Comparison of ENCODE assay signal across 15 cellular contexts in the genomic region with DNA sequence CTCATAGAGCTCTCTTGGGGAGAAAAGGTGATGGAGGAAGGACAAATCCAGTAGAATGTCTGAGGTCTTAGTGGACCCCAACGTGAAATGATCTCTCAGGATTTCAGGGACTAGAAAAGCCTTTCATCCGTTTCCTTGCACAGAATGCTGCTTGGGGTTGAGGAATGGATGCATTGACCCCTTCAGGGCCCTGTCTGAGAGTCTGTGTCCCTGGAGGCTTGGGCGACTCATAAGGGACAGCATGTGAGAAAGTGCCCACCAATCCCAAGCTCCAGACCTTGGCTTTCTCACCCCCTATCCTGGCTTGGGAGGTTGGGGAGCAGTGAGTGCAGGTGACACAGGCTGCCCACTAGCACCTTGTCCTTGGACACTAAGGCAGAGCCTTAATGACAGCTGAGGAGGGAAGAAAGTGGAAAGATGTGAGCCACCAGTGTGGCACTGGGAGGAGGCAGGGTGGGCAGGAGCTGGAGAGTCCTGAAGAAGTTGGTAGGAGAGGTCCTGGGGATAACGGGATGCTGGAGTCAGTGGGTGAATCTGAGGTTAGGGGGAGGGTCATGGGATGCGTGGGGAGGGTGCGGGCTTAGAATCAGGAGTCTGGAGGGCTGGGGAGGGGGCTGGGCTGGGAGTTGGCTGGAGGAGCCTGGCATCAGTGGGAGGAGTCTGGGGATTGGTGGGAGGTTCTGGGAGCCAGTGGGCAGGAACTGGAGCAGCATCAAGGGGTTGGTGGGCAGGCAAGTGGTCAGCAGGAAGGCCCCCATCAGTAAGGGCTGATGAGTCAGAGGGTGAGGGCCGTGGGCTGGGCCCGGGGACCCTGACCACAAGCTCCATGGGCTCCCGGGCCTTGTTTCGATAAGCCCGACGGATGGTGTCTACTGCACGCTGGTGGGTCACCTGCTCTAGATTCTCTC. TPM values are rescaled to one million over a fixed set of nuclear protein-coding genes. Genes with fewer than 3 reads are reported as not detected.
DNase-seq lines count a peak whose midpoint lies in the region; ATAC-seq and TF ChIP-seq lines count a peak whose summit lies in the region.
"Had no signal": no experiment of that assay in that cellular context is flagged by ENCODE, and none has a peak within 500 bp of the region (broad histone marks: within the 10 kb centered on the region; RNA-seq: fewer than 3 reads in every experiment).

No MANE protein-coding gene starts in this region.

- no peak overlapping the region for H3K9ac ChIP-seq in SK-N-SH

- H4K20me1 ChIP-seq in SK-N-SH (ENCODE audit: insufficient read depth) = peaks cover 19% of the 10 kb centered on the region; the same call in 1 of the 2 replicates

- H3K9me3 Mint-ChIP-seq in chondrocyte (ENCODE audit: low read depth) = no peaks in the 10 kb centered on the region
- H3K9me3 Mint-ChIP-seq: activated naive CD8-positive, alpha-beta T cell treated with anti-CD3 and anti-CD28 coated beads, Interleukin-2, amount 10 ng/mL, durations not matched to agents 7 days and 5 days; dendritic cell treated with granulocyte-macrophage colony-stimulating factor and Interleukin-4, amounts not matched to agents 40 ng/mL and 50 ng/mL, for 4 days; stimulated activated naive B cell treated with anti-CD40 and anti-IgM and Interleukin-4, amounts not matched to agents 10 μg/mL and 1 μg/mL and 100 μg/mL, for 72 hours had no signal

- no peak overlapping the region for H2AFZ ChIP-seq in SK-N-SH (ENCODE audit: low read depth)

- H3K4me2 ChIP-seq in SK-N-SH = no peak overlapping the region

- in situ Hi-C loops in transverse colon (cut with MboI; ENCODE audit: low pct_ligation_motif_present in 1 of 4, low pct_unique_long_range_greater_than_20kb in 1 of 4, low sequenced_read_pairs in 3 of 4) = no loop called here

- H3K4me3 ChIP-seq in SK-N-SH (ENCODE audit: low read depth in 2 of 2, low read length in 1 of 2) (no peak overlapping the region), transverse colon (no peak overlapping the region)

- peaks cover 17% of the 10 kb centered on the region for H3K4me1 Mint-ChIP-seq in chondrocyte (ENCODE audit: low read depth)

- peak overlapping the region; percentile 22 for H3K27ac Mint-ChIP-seq in chondrocyte (ENCODE audit: unreplicated experiment)
- H3K27ac Mint-ChIP-seq: activated naive CD8-positive, alpha-beta T cell treated with anti-CD3 and anti-CD28 coated beads, Interleukin-2, amount 10 ng/mL, durations not matched to agents 7 days and 5 days; dendritic cell treated with granulocyte-macrophage colony-stimulating factor and Interleukin-4, amounts not matched to agents 40 ng/mL and 50 ng/mL, for 4 days; stimulated activated naive B cell treated with anti-CD40 and anti-IgM and Interleukin-4, amounts not matched to agents 10 μg/mL and 1 μg/mL and 100 μg/mL, for 72 hours had no signal

- peak; percentile 45 for DNase-seq in SK-N-SH
- DNase-seq in chondrocyte (ENCODE audit: low spot score) = peak; percentile 82
- DNase-seq in myocyte (ENCODE audit: low read depth) = peak; percentile 57
- DNase-seq in transverse colon = no peak
- no peak for DNase-seq in H4 (ENCODE audit: low spot score)
- DNase-seq in HuH-7 (ENCODE audit: low spot score) = no peak
- DNase-seq: activated CD4-positive, CD25-positive, alpha-beta regulatory T cell; activated CD8-positive, alpha-beta memory T cell treated with anti-CD3 and anti-CD28 coated beads, Interleukin-2, amount 50 U/mL, for 48 hours; activated naive CD8-positive, alpha-beta T cell treated with anti-CD3 and anti-CD28 coated beads, Interleukin-2, amount 10 ng/mL, durations not matched to agents 7 days and 5 days; stimulated activated CD4-positive, alpha-beta T cell treated with anti-CD3 and anti-CD28 coated beads, Interleukin-4, amount 100 ng/mL, for 4 hours; stimulated activated naive B cell treated with anti-CD40 and anti-IgM and Interleukin-4, amounts not matched to agents 10 μg/mL and 1 μg/mL and 100 μg/mL, for 72 hours had no signal

- TF ChIP-seq EP300 in SK-N-SH (IDR thresholded peaks at IDR 0.05; ENCODE audit: borderline replicate concordance in 1 of 2, low read depth in 1 of 2, low read length in 1 of 2) (no peak), transverse colon (IDR thresholded peaks at IDR 0.05; ENCODE audit: low read depth) (no peak)

- H3K27me3 ChIP-seq in SK-N-SH (ENCODE audit: insufficient read depth) = no peaks in the 10 kb centered on the region
- H3K27me3 ChIP-seq in transverse colon = no peaks in the 10 kb centered on the region

- H3K36me3 ChIP-seq in SK-N-SH (replicated peaks in 1 of 2; ENCODE audit: control insufficient read depth in 1 of 2, insufficient read depth in 2 of 2, low read length in 1 of 2) (peaks cover 28 to 39% of the 10 kb centered on the region in 2 experiments), transverse colon (peaks cover 0 to 15% (median 5%) of the 10 kb centered on the region in 4 donors)

- no peak overlapping the region for H3K4me3 Mint-ChIP-seq in chondrocyte (ENCODE audit: unreplicated experiment)
- H3K4me3 Mint-ChIP-seq: activated naive CD8-positive, alpha-beta T cell treated with anti-CD3 and anti-CD28 coated beads, Interleukin-2, amount 10 ng/mL, durations not matched to agents 7 days and 5 days; dendritic cell treated with granulocyte-macrophage colony-stimulating factor and Interleukin-4, amounts not matched to agents 40 ng/mL and 50 ng/mL, for 4 days; stimulated activated naive B cell treated with anti-CD40 and anti-IgM and Interleukin-4, amounts not matched to agents 10 μg/mL and 1 μg/mL and 100 μg/mL, for 72 hours had no signal

- CTCF ChIA-PET in SK-N-SH (lab: Yijun Ruan, JAX) = interaction anchor here (0.6 to 24.5 kb wide), 7 partner anchors 9 to 134 kb away, joined by 3 to 443 read pairs (median 4); partner anchors contain the start of gene LZTS2

- WGBS in SK-N-SH (ENCODE audit: low lambda C conversion rate) = 70% methylated on average over 6 of the region's 13 CpGs
- WGBS in transverse colon (ENCODE audit: low coverage in 1 of 2), 2 donors = 58 to 60% methylated on average over 7 to 13 of the region's 13 CpGs

- peaks cover 24% of the 10 kb centered on the region for H3F3A ChIP-seq in SK-N-SH (replicated peaks; ENCODE audit: insufficient read depth)

- no peaks in the 10 kb centered on the region for H3K27me3 Mint-ChIP-seq in chondrocyte (ENCODE audit: low read depth)
- H3K27me3 Mint-ChIP-seq: activated naive CD8-positive, alpha-beta T cell treated with anti-CD3 and anti-CD28 coated beads, Interleukin-2, amount 10 ng/mL, durations not matched to agents 7 days and 5 days had no signal

- peaks cover 15% of the 10 kb centered on the region for H3K79me2 ChIP-seq in SK-N-SH (ENCODE audit: insufficient read depth)

- H3K4me1 ChIP-seq in SK-N-SH (ENCODE audit: control insufficient read depth in 1 of 2, insufficient read depth in 2 of 2, low read depth in 1 of 2, low read length in 1 of 2) = peaks cover 5 to 30% of the 10 kb centered on the region in 2 experiments; a peak in 1 of 4 replicates
- H3K4me1 ChIP-seq in transverse colon = peaks cover 3 to 28% (median 14%) of the 10 kb centered on the region in 4 donors

- TF ChIP-seq CTCF in SK-N-SH (IDR thresholded peaks at IDR 0.05) (no peak), chondrocyte (IDR thresholded peaks at IDR 0.05) (no peak), transverse colon (IDR thresholded peaks at IDR 0.05) (no peak)

- ATAC-seq in SK-N-SH treated with all-trans-retinoic acid at 6 μM for 48 hours (no peak), GM21825 (IDR thresholded peaks at IDR 0.05; ENCODE audit: unreplicated experiment) (no peak)
- ATAC-seq: stimulated activated naive B cell treated with anti-CD40 and anti-IgM and Interleukin-4, amounts not matched to agents 10 μg/mL and 1 μg/mL and 100 μg/mL, for 72 hours had no signal

- H3K27ac ChIP-seq in SK-N-SH (ENCODE audit: low read depth in 2 of 2, low read length in 1 of 2) (peak overlapping the region in 1 of 2 experiments; percentile 22; a peak in 2 of 4 replicates), transverse colon (peak overlapping the region; percentile 50 to 67 (median 55))
- H3K27ac ChIP-seq: 22Rv1 had no signal

- H3K36me3 Mint-ChIP-seq in chondrocyte (ENCODE audit: low read depth) = peaks cover 8% of the 10 kb centered on the region
- H3K36me3 Mint-ChIP-seq: activated naive CD8-positive, alpha-beta T cell treated with anti-CD3 and anti-CD28 coated beads, Interleukin-2, amount 10 ng/mL, durations not matched to agents 7 days and 5 days had no signal

- TF ChIP-seq POLR2A in transverse colon (IDR thresholded peaks at IDR 0.05) = no peak

- no peak for TF ChIP-seq RAD21 in SK-N-SH (IDR thresholded peaks at IDR 0.05; ENCODE audit: low read length)

- POLR2A ChIA-PET in SK-N-SH (lab: Yijun Ruan, JAX) = interaction anchor here (0.6 to 0.9 kb wide), 2 partner anchors 10 to 13 kb away, joined by 3 read pairs; no protein-coding TSS in a partner anchor

- intact Hi-C loops in transverse colon (cut with DNase I; ENCODE audit: low total_unique reads) = no loop called here

- H3K9me3 ChIP-seq in SK-N-SH (no peaks in the 10 kb centered on the region), transverse colon (no peaks in the 10 kb centered on the region)

- no peaks in the 10 kb centered on the region for H3K9me2 ChIP-seq in SK-N-SH

RNA-seq across cellular contexts. Expression of gene LZTS2, which starts 8.6 kb away (rescaled TPM):
- 50.6 and 52.2 TPM in 2 replicates for polyA plus RNA-seq in SK-N-SH (2012; rRNA removed)
- polyA plus RNA-seq in SK-N-SH (2012; cell fraction: cytosol; rRNA removed) = 18.5 and 31.3 TPM in 2 replicates
- polyA plus RNA-seq in SK-N-SH (2012; cell fraction: nucleus; rRNA removed) = 105 and 145 TPM in 2 replicates
- total RNA-seq in chondrocyte (58.9 to 80.7 TPM (median 79.4 TPM) in 3 replicates), myocyte (134 and 204 TPM in 2 replicates), transverse colon (10 to 100 TPM; 41.8 to 86.8 (median 56.6) TPM)
- 85.7 TPM for polyA plus RNA-seq in myocyte (2012)
- total RNA-seq in H4 (2014; rRNA removed; shearing (Covaris generic)) = 24.3 and 26.2 TPM in 2 replicates

RNA-seq across cellular contexts. Expression of gene TWNK, which starts 20.8 kb away (rescaled TPM):
- polyA plus RNA-seq in SK-N-SH (2012; rRNA removed) = 16.4 and 20.0 TPM in 2 replicates
- 16.6 and 20.2 TPM in 2 replicates for polyA plus RNA-seq in SK-N-SH (2012; cell fraction: cytosol; rRNA removed)
- polyA plus RNA-seq in SK-N-SH (2012; cell fraction: nucleus; rRNA removed) = 15.7 and 20.7 TPM in 2 replicates
- 4.8 to 6.6 TPM (median 5.4 TPM) in 3 replicates for total RNA-seq in chondrocyte
- 5.1 and 5.8 TPM in 2 replicates for total RNA-seq in myocyte
- polyA plus RNA-seq in myocyte (2012) = 8.4 TPM
- 10 to 100 TPM in 1 of 4 donors, 1 to 10 TPM in 3; 1.1 to 12.7 (median 3.3) TPM for total RNA-seq in transverse colon
- total RNA-seq in H4 (2014; rRNA removed; shearing (Covaris generic)) = 6.7 and 8.0 TPM in 2 replicates

RNA-seq across cellular contexts. Expression of gene MRPL43, which starts 20.9 kb away (rescaled TPM):
- polyA plus RNA-seq in SK-N-SH (2012; rRNA removed) = 173 and 208 TPM in 2 replicates
- polyA plus RNA-seq in SK-N-SH (2012; cell fraction: cytosol; rRNA removed) = 100 and 140 TPM in 2 replicates
- polyA plus RNA-seq in SK-N-SH (2012; cell fraction: nucleus; rRNA removed) = 160 and 186 TPM in 2 replicates
- total RNA-seq in chondrocyte = 54.0 to 74.1 TPM (median 57.3 TPM) in 3 replicates
- 65.6 and 70.2 TPM in 2 replicates for total RNA-seq in myocyte
- polyA plus RNA-seq in myocyte (2012) = 112 TPM
- total RNA-seq in transverse colon = 100 to 1,000 TPM in 1 of 4 donors, 10 to 100 TPM in 3; 32.5 to 104 (median 77.1) TPM
- total RNA-seq in H4 (2014; rRNA removed; shearing (Covaris generic)) = 94.3 and 105 TPM in 2 replicates

RNA-seq across cellular contexts. Expression of gene PDZD7, which starts 22.8 kb away (rescaled TPM):
- 1.9 and 2.3 TPM in 2 replicates for polyA plus RNA-seq in SK-N-SH (2012; rRNA removed)
- 0.95 and 1.5 TPM in 2 replicates for polyA plus RNA-seq in SK-N-SH (2012; cell fraction: cytosol; rRNA removed)
- 5.4 and 6.8 TPM in 2 replicates for polyA plus RNA-seq in SK-N-SH (2012; cell fraction: nucleus; rRNA removed)
- 1.4 to 1.8 TPM (median 1.7 TPM) in 3 replicates for total RNA-seq in chondrocyte
- 0.16 and 1.9 TPM in 2 replicates for total RNA-seq in myocyte
- polyA plus RNA-seq in myocyte (2012) = 4.0 TPM
- total RNA-seq in transverse colon = 1 to 10 TPM in 1 of 4 donors, under 1 TPM in 2, not detected in 1; 0.27 to 2.0 (median 0.64) TPM
- 0.21 and 0.97 TPM in 2 replicates for total RNA-seq in H4 (2014; rRNA removed; shearing (Covaris generic))

RNA-seq across cellular contexts. Expression of gene SFXN3, which starts 22.9 kb away (rescaled TPM):
- 142 and 229 TPM in 2 replicates for polyA plus RNA-seq in SK-N-SH (2012; rRNA removed)
- polyA plus RNA-seq in SK-N-SH (2012; cell fraction: cytosol; rRNA removed) = 44.8 and 65.6 TPM in 2 replicates
- 1,157 and 1,277 TPM in 2 replicates for polyA plus RNA-seq in SK-N-SH (2012; cell fraction: nucleus; rRNA removed)
- 92.4 to 101 TPM (median 96.9 TPM) in 3 replicates for total RNA-seq in chondrocyte
- total RNA-seq in myocyte = 103 and 122 TPM in 2 replicates
- polyA plus RNA-seq in myocyte (2012) = 77.4 TPM
- total RNA-seq in transverse colon = 100 to 1,000 TPM in 1 of 4 donors, 10 to 100 TPM in 3; 47.8 to 442 (median 53.1) TPM
- 35.7 and 35.8 TPM in 2 replicates for total RNA-seq in H4 (2014; rRNA removed; shearing (Covaris generic))

Comparison
In these comparisons a context has a peak if more than half of its experiments do, and no peak if none do; other contexts are left out.
1. DNase-seq: peak in SK-N-SH (single experiment), chondrocyte (single experiment) and myocyte (single experiment); none in transverse colon (single experiment), H4 (single experiment) and HuH-7 (single experiment).